Comparison of ENCODE assay signal across 1 cellular context in the genomic region with DNA sequence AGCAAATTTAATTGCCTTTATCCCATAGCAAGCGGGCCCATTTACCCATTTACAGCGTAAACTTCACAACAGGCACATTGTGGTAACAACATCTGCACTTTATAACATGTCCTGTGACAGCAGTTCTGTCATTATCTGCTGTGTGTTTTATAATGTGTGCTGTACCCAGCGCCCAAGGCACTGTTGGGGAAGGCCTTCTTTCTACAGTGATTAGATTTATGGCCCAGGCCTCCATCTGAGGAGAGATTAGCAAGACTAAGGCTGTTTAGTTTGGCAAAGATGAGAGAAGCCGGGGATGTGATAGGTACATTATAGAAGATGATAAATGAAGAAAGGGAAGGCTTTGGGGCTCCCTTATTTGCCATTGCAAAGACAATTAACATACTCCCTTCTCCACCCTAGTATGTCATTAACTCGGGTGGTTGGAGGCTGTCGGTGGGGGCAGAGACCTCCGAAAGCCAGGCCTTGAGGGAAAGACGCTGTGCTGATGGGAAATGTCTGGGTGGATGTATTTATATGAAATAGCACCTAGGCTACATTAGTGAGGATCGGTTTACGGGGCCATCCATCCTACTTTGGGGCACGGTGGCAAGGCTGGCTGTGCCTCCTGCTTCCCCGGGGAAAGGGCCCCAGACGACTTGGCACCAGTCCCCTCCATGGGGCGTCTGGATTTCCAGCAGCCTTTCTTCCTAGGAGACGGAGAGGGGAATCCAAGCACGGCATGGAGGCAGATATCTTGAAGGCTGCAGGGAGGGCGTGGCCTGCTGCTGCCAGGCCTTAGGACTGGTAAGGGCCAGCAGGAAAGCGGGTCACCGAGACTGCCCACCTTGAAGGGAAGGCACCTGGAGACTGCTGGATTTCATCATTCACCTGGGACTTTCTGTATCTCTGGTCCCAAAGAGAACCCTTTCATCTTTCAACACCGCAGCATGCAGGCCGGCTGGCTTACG.
A peak's percentile ranks its signal among the peaks of the same experiment; 100 is the strongest.
TF ChIP-seq lines count a peak whose summit lies in the region.

No MANE protein-coding gene starts in this region.

TF ChIP-seq in SK-N-SH treated with all-trans-retinoic acid at 6 μM for 48 hours, 23 proteins besides CTCF, POLR2A, EP300 and RAD21 (continued from another document):
- TF ChIP-seq, protein P1, sequence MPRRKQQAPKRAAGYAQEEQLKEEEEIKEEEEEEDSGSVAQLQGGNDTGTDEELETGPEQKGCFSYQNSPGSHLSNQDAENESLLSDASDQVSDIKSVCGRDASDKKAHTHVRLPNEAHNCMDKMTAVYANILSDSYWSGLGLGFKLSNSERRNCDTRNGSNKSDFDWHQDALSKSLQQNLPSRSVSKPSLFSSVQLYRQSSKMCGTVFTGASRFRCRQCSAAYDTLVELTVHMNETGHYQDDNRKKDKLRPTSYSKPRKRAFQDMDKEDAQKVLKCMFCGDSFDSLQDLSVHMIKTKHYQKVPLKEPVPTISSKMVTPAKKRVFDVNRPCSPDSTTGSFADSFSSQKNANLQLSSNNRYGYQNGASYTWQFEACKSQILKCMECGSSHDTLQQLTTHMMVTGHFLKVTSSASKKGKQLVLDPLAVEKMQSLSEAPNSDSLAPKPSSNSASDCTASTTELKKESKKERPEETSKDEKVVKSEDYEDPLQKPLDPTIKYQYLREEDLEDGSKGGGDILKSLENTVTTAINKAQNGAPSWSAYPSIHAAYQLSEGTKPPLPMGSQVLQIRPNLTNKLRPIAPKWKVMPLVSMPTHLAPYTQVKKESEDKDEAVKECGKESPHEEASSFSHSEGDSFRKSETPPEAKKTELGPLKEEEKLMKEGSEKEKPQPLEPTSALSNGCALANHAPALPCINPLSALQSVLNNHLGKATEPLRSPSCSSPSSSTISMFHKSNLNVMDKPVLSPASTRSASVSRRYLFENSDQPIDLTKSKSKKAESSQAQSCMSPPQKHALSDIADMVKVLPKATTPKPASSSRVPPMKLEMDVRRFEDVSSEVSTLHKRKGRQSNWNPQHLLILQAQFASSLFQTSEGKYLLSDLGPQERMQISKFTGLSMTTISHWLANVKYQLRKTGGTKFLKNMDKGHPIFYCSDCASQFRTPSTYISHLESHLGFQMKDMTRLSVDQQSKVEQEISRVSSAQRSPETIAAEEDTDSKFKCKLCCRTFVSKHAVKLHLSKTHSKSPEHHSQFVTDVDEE (CRISPR knock-in tag; IDR thresholded peaks at IDR 0.05) = peak; percentile 96
- no peak for TF ChIP-seq TOX (CRISPR knock-in tag; IDR thresholded peaks at IDR 0.05; ENCODE audit: borderline replicate concordance)
- TF ChIP-seq BACH2 (CRISPR knock-in tag; IDR thresholded peaks at IDR 0.05; ENCODE audit: borderline replicate concordance) = 0 out of 2 replicates have a peak, but pooled peaks have one; percentile 30
- no peak for TF ChIP-seq ZNF565 (CRISPR knock-in tag; conservative IDR thresholded peaks at IDR 0.05; ENCODE audit: low read depth)
- TF ChIP-seq, protein P2, sequence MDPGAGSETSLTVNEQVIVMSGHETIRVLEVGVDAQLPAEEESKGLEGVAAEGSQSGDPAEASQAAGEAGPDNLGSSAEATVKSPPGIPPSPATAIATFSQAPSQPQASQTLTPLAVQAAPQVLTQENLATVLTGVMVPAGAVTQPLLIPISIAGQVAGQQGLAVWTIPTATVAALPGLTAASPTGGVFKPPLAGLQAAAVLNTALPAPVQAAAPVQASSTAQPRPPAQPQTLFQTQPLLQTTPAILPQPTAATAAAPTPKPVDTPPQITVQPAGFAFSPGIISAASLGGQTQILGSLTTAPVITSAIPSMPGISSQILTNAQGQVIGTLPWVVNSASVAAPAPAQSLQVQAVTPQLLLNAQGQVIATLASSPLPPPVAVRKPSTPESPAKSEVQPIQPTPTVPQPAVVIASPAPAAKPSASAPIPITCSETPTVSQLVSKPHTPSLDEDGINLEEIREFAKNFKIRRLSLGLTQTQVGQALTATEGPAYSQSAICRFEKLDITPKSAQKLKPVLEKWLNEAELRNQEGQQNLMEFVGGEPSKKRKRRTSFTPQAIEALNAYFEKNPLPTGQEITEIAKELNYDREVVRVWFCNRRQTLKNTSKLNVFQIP (CRISPR knock-in tag; IDR thresholded peaks at IDR 0.05; ENCODE audit: borderline replicate concordance, low read depth) = no peak
- TF ChIP-seq, protein P3, sequence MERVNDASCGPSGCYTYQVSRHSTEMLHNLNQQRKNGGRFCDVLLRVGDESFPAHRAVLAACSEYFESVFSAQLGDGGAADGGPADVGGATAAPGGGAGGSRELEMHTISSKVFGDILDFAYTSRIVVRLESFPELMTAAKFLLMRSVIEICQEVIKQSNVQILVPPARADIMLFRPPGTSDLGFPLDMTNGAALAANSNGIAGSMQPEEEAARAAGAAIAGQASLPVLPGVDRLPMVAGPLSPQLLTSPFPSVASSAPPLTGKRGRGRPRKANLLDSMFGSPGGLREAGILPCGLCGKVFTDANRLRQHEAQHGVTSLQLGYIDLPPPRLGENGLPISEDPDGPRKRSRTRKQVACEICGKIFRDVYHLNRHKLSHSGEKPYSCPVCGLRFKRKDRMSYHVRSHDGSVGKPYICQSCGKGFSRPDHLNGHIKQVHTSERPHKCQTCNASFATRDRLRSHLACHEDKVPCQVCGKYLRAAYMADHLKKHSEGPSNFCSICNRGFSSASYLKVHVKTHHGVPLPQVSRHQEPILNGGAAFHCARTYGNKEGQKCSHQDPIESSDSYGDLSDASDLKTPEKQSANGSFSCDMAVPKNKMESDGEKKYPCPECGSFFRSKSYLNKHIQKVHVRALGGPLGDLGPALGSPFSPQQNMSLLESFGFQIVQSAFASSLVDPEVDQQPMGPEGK (CRISPR knock-in tag; IDR thresholded peaks at IDR 0.05; ENCODE audit: borderline replicate concordance) = no peak
- peak; percentile 65; the same call in 1 of the 2 replicates for TF ChIP-seq GLIS3 (CRISPR knock-in tag; IDR thresholded peaks at IDR 0.05)
- peak; percentile 61; the same call in 1 of the 2 replicates for TF ChIP-seq ESRRG (CRISPR knock-in tag; IDR thresholded peaks at IDR 0.05)
- TF ChIP-seq, protein P4, sequence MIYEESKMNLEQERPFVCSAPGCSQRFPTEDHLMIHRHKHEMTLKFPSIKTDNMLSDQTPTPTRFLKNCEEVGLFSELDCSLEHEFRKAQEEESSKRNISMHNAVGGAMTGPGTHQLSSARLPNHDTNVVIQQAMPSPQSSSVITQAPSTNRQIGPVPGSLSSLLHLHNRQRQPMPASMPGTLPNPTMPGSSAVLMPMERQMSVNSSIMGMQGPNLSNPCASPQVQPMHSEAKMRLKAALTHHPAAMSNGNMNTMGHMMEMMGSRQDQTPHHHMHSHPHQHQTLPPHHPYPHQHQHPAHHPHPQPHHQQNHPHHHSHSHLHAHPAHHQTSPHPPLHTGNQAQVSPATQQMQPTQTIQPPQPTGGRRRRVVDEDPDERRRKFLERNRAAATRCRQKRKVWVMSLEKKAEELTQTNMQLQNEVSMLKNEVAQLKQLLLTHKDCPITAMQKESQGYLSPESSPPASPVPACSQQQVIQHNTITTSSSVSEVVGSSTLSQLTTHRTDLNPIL (CRISPR knock-in tag; IDR thresholded peaks at IDR 0.05; ENCODE audit: low read depth) = no peak
- TF ChIP-seq ARNTL (CRISPR knock-in tag; IDR thresholded peaks at IDR 0.05; ENCODE audit: borderline replicate concordance, low read depth) = no peak
- no peak for TF ChIP-seq OSR1 (CRISPR knock-in tag; IDR thresholded peaks at IDR 0.05)
